ENCODE assay signal across 17 cellular contexts in the genomic region with DNA sequence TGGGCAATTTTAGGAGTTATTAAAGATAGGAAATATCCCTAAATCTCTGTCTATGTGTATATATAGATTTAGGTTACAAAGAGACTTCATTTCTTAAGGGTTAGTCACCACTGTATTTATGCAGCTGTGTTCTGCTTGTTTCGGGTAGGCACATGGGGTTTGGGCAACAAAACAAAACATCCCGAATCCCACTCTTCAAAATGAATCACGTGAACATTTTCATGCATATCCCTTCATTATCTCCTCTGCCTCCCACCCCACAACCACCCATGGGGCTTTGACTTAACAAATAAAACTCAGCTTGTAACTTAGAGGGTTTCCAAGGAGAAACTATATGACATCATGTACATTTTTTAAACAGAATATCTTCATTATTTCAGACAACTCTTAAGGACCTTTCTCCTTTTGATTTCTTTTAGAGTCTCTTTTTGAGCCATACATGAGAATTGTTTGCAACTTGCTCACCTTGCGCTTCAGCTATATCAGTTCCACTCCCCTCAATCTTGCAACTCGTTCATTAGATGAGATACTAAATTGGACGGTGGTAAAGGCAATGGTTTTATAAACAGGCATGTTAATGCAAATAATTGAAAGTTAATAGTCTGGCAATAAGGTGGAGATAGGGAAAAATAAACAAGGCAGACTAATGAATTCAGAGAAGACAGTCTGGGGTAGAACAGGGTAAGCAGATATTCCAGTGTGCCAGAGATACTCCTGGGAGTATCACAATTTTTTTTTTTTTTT.
DNase-seq lines count a peak whose midpoint lies in the region; ATAC-seq and TF ChIP-seq lines count a peak whose summit lies in the region.
"Had no signal": no experiment of that assay in that cellular context is flagged by ENCODE, and none has a peak within 500 bp of the region (broad histone marks: within the 10 kb centered on the region; RNA-seq: fewer than 3 reads in every experiment).

No MANE protein-coding gene starts in this region.

- peaks cover 10% of the 10 kb centered on the region for H3K36me3 Mint-ChIP-seq in T-helper 17 cell (ENCODE audit: low read depth)

- H3K9me3 ChIP-seq in T-helper 17 cell (ENCODE audit: control insufficient read depth, low read length, poor library complexity, severe bottlenecking), result no peaks in the 10 kb centered on the region

- peaks cover 28% of the 10 kb centered on the region for H3K4me1 Mint-ChIP-seq in T-helper 17 cell
- H3K4me1 Mint-ChIP-seq: activated B cell treated with CpG ODN at 0.5 μM for 24 hours had no signal

- no peak overlapping the region for H3K4me3 Mint-ChIP-seq in T-helper 17 cell
- H3K4me3 Mint-ChIP-seq: activated B cell treated with CpG ODN at 0.5 μM for 24 hours; activated naive CD4-positive, alpha-beta T cell treated with anti-CD3 and anti-CD28 coated beads, Interleukin-2, amount 50 U/mL, for 24 hours; naive thymus-derived CD4-positive, alpha-beta T cell had no signal

- DNase-seq in ELR (ENCODE audit: low read depth), result peak; percentile 39
- DNase-seq in dermis blood vessel endothelial cell, result peak; percentile 71
- peak; percentile 31 for DNase-seq in myocyte (ENCODE audit: low read depth)
- no peak for DNase-seq in RKO (ENCODE audit: low spot score)
- no peak for DNase-seq in T-helper 17 cell
- DNase-seq: activated B cell treated with CpG ODN at 0.5 μM for 24 hours; activated CD8-positive, alpha-beta memory T cell treated with anti-CD3 and anti-CD28 coated beads, Interleukin-2, amount 50 U/mL, for 4 hours; naive thymus-derived CD4-positive, alpha-beta T cell; NCI-H1105 treated with DMSO at 0.1 percent for 48 hours; NCI-H345; stimulated activated naive CD4-positive, alpha-beta T cell; SW 1271 had no signal

- no peak overlapping the region for H3K27ac Mint-ChIP-seq in T-helper 17 cell
- H3K27ac Mint-ChIP-seq: activated B cell treated with CpG ODN at 0.5 μM for 24 hours; activated naive CD4-positive, alpha-beta T cell treated with anti-CD3 and anti-CD28 coated beads, Interleukin-2, amount 50 U/mL, for 24 hours had no signal

- no peaks in the 10 kb centered on the region for H3K27me3 Mint-ChIP-seq in T-helper 17 cell
- H3K27me3 Mint-ChIP-seq: activated B cell treated with CpG ODN at 0.5 μM for 24 hours; activated naive CD4-positive, alpha-beta T cell treated with anti-CD3 and anti-CD28 coated beads, Interleukin-2, amount 50 U/mL, for 24 hours; naive thymus-derived CD4-positive, alpha-beta T cell had no signal

- ATAC-seq in GM18511 (IDR thresholded peaks at IDR 0.05; ENCODE audit: unreplicated experiment), result no peak
- ATAC-seq in HG03442 (IDR thresholded peaks at IDR 0.05; ENCODE audit: unreplicated experiment), result no peak
- no peak for ATAC-seq in T-helper 17 cell
- ATAC-seq: HepG2; naive thymus-derived CD4-positive, alpha-beta T cell had no signal

TF ChIP-seq in PFSK-1, 5 proteins besides CTCF, POLR2A, EP300 and RAD21:
- TF ChIP-seq FOXP2 (optimal IDR thresholded peaks at IDR 0.05; ENCODE audit: borderline replicate concordance, extremely low read depth, extremely low read length, insufficient read depth) (no peak), POLR2AphosphoS5 (IDR thresholded peaks at IDR 0.05; ENCODE audit: low read depth, low read length) (no peak), TAF1 (IDR thresholded peaks at IDR 0.05; ENCODE audit: borderline replicate concordance, insufficient read depth, low read length) (peak; percentile 22; the same call in 1 of the 2 replicates)

Comparison
In these comparisons a context has a peak if more than half of its experiments do, and no peak if none do; other contexts are left out.
1. DNase-seq: peak in ELR (single experiment), dermis blood vessel endothelial cell (single experiment) and myocyte (single experiment); none in RKO (single experiment) and T-helper 17 cell (0 of 3).